ENCODE assay signal across 1 cellular context in genomic region chr7:25495905-25496304, GRCh38.
TF ChIP-seq lines count a peak whose summit lies in the region.

No MANE protein-coding gene starts in this region.

TF ChIP-seq in K562, 482 proteins besides CTCF, POLR2A, EP300 and RAD21 (continued from another document):
- TF ChIP-seq NEUROD1 (IDR thresholded peaks at IDR 0.05; ENCODE audit: borderline replicate concordance, low read depth, low read length, partially characterized antibody): no peak
